Comparison of ENCODE assay signal across 18 cellular contexts in genomic region chr9:90961375-90961774, GRCh38.
DNase-seq lines count a peak whose midpoint lies in the region; ATAC-seq and TF ChIP-seq lines count a peak whose summit lies in the region.
"Had no signal": no experiment of that assay in that cellular context is flagged by ENCODE, and none has a peak within 500 bp of the region (broad histone marks: within the 10 kb centered on the region; RNA-seq: fewer than 3 reads in every experiment).

No MANE protein-coding gene starts in this region.

- no peak overlapping the region for H3K4me3 ChIP-seq in fibroblast of mammary gland (ENCODE audit: control insufficient read depth, low read depth, low read length)
- no peak overlapping the region for H3K4me3 ChIP-seq in CD8-positive, alpha-beta T cell (ENCODE audit: low read depth, low read length)
- H3K4me3 ChIP-seq: gastroesophageal sphincter, SJCRH30, spleen, upper lobe of left lung had no signal

- DNase-seq in NCI-H2196 (lab: John Stamatoyannopoulos, UW; ENCODE audit: unreplicated experiment) (peak; percentile 12), NCI-H2196 treated with DMSO at 0.1 percent for 48 hours (lab: John Stamatoyannopoulos, UW; ENCODE audit: unreplicated experiment) (no peak), NCI-H510A treated with DMSO at 0.1 percent for 48 hours (lab: John Stamatoyannopoulos, UW) (peak; percentile 78), fibroblast of mammary gland (ENCODE audit: low read depth) (peak; percentile 52), type B pancreatic cell (ENCODE audit: extremely low spot score, unreplicated experiment) (no peak), CD14-positive monocyte (ENCODE audit: low spot score) (no peak), ecto neural progenitor cell (ENCODE audit: low spot score) (no peak)
- DNase-seq in CD8-positive, alpha-beta T cell: no peak
- DNase-seq: activated CD8-positive, alpha-beta T cell treated with anti-CD3 and anti-CD28 coated beads for 36 hours; activated gamma-delta T cell treated with Interleukin-2 at 50 U/mL for 16 hours; cortex of kidney; EL; HFFc6; nephron progenitor cell; SJCRH30; spleen had no signal

- no peaks in the 10 kb centered on the region for H3K27me3 ChIP-seq in CD8-positive, alpha-beta T cell (ENCODE audit: insufficient read depth, low read length)
- H3K27me3 ChIP-seq: SJCRH30, upper lobe of left lung had no signal

- no peaks in the 10 kb centered on the region for H3K27me3 Mint-ChIP-seq in type B pancreatic cell
- peaks cover 6 to 13% (median 6%) of the 10 kb centered on the region in 3 donors for H3K27me3 Mint-ChIP-seq in CD14-positive monocyte (ENCODE audit: low read depth in 3 of 3)
- H3K27me3 Mint-ChIP-seq in CD8-positive, alpha-beta T cell (ENCODE audit: low read depth): peaks cover 28% of the 10 kb centered on the region

- H3K36me3 Mint-ChIP-seq in type B pancreatic cell (no peaks in the 10 kb centered on the region), CD14-positive monocyte (no peaks in the 10 kb centered on the region)
- H3K36me3 Mint-ChIP-seq in CD8-positive, alpha-beta T cell: no peaks in the 10 kb centered on the region

- no peak for ATAC-seq in CD8-positive, alpha-beta T cell
- ATAC-seq: activated CD8-positive, alpha-beta T cell treated with anti-CD3 and anti-CD28 coated beads for 36 hours; gastroesophageal sphincter had no signal

- POLR2A ChIA-PET in CD8-positive, alpha-beta T cell (lab: Charles Lee): no interaction called here

- H3K4me1 ChIP-seq in CD8-positive, alpha-beta T cell (ENCODE audit: insufficient read depth, low read length): no peaks in the 10 kb centered on the region
- H3K4me1 ChIP-seq: gastroesophageal sphincter, SJCRH30 had no signal

- CTCF ChIA-PET in CD8-positive, alpha-beta T cell (lab: Charles Lee): no interaction called here

- intact Hi-C loops in CD14-positive monocyte (cut with micrococcal nuclease): no loop called here
- intact Hi-C loops in CD8-positive, alpha-beta T cell (cut with DNase I, micrococcal nuclease): no loop called here

- peaks cover 23% of the 10 kb centered on the region for H3K4me1 Mint-ChIP-seq in type B pancreatic cell (ENCODE audit: unreplicated experiment)
- H3K4me1 Mint-ChIP-seq in CD14-positive monocyte: peaks cover 7% of the 10 kb centered on the region
- peaks cover 7% of the 10 kb centered on the region for H3K4me1 Mint-ChIP-seq in CD8-positive, alpha-beta T cell (ENCODE audit: low read depth)

- H3K27ac ChIP-seq in CD8-positive, alpha-beta T cell (ENCODE audit: low read depth, low read length): no peak overlapping the region
- H3K27ac ChIP-seq: gastroesophageal sphincter, SJCRH30, spleen, upper lobe of left lung had no signal

- no peaks in the 10 kb centered on the region for H3K9me3 ChIP-seq in CD8-positive, alpha-beta T cell (ENCODE audit: low read length)
- H3K9me3 ChIP-seq: gastroesophageal sphincter, SJCRH30, spleen, upper lobe of left lung had no signal

- H3K36me3 ChIP-seq in CD8-positive, alpha-beta T cell (ENCODE audit: insufficient read depth, low read length): no peaks in the 10 kb centered on the region
- H3K36me3 ChIP-seq: gastroesophageal sphincter, SJCRH30, spleen, upper lobe of left lung had no signal

- H3K9me3 Mint-ChIP-seq in type B pancreatic cell: peaks cover 17% of the 10 kb centered on the region
- peaks cover 4 to 10% (median 6%) of the 10 kb centered on the region in 7 donors for H3K9me3 Mint-ChIP-seq in CD14-positive monocyte
- no peaks in the 10 kb centered on the region for H3K9me3 Mint-ChIP-seq in CD8-positive, alpha-beta T cell
- H3K9me3 Mint-ChIP-seq: activated CD8-positive, alpha-beta T cell treated with anti-CD3 and anti-CD28 coated beads for 36 hours; HFFc6 had no signal

- no peak for TF ChIP-seq CTCF in fibroblast of mammary gland (conservative IDR thresholded peaks at IDR 0.05; ENCODE audit: control insufficient read depth, insufficient read depth, low read depth, low read length)
- TF ChIP-seq CTCF in type B pancreatic cell (conservative IDR thresholded peaks at IDR 0.05): no peak
- no peak for TF ChIP-seq CTCF in CD14-positive monocyte (IDR thresholded peaks at IDR 0.05)
- TF ChIP-seq CTCF in CD8-positive, alpha-beta T cell (IDR thresholded peaks at IDR 0.05): no peak

- H3K27ac Mint-ChIP-seq in type B pancreatic cell (peak overlapping the region; percentile 39), CD14-positive monocyte (no peak overlapping the region)
- H3K27ac Mint-ChIP-seq in CD8-positive, alpha-beta T cell: no peak overlapping the region
- H3K27ac Mint-ChIP-seq: activated CD8-positive, alpha-beta T cell treated with anti-CD3 and anti-CD28 coated beads for 36 hours; HFFc6; nephron progenitor cell had no signal

- H3K4me3 Mint-ChIP-seq in type B pancreatic cell: no peak overlapping the region
- H3K4me3 Mint-ChIP-seq in CD14-positive monocyte: no peak overlapping the region
- H3K4me3 Mint-ChIP-seq in CD8-positive, alpha-beta T cell: no peak overlapping the region
- H3K4me3 Mint-ChIP-seq: activated CD8-positive, alpha-beta T cell treated with anti-CD3 and anti-CD28 coated beads for 36 hours; HFFc6; nephron progenitor cell had no signal

Comparison
In these comparisons a context has a peak if more than half of its experiments do, and no peak if none do; other contexts are left out.
1. DNase-seq: peak in NCI-H2196 (single experiment), NCI-H510A treated with DMSO at 0.1 percent for 48 hours (single experiment) and fibroblast of mammary gland (single experiment); none in NCI-H2196 treated with DMSO at 0.1 percent for 48 hours (single experiment), type B pancreatic cell (single experiment), CD14-positive monocyte (single experiment), CD8-positive, alpha-beta T cell (0 of 7) and ecto neural progenitor cell (single experiment).